In genomic region chr20:44456611-44457010, GRCh38 we compare ENCODE assay signal across 30 cellular contexts.
"Had no signal": no experiment of that assay in that cellular context is flagged by ENCODE, and none has a peak within 500 bp of the region (broad histone marks: within the 10 kb centered on the region; RNA-seq: fewer than 3 reads in every experiment).

No MANE protein-coding gene starts in this region.

- H3K36me3 Mint-ChIP-seq: activated naive CD4-positive, alpha-beta T cell treated with anti-CD3 and anti-CD28 coated beads, Interleukin-2, amount 50 U/mL, for 24 hours; activated naive CD8-positive, alpha-beta T cell treated with anti-CD3 and anti-CD28 coated beads for 36 hours; WTC11 had no signal

- H3K36me3 ChIP-seq: adrenal gland, esophagus squamous epithelium, gastroesophageal sphincter had no signal

- H3K4me3 ChIP-seq: adrenal gland, body of pancreas, esophagus squamous epithelium, gastroesophageal sphincter had no signal

- H3K9me3 ChIP-seq: adrenal gland, body of pancreas, esophagus squamous epithelium, gastroesophageal sphincter had no signal

- H3K27me3 ChIP-seq: adrenal gland, body of pancreas, esophagus squamous epithelium had no signal

- H3K4me1 ChIP-seq: adrenal gland, esophagus squamous epithelium, gastroesophageal sphincter had no signal

- H3K4me1 Mint-ChIP-seq: activated CD4-positive, alpha-beta memory T cell treated with anti-CD3 and anti-CD28 coated beads, Interleukin-2, amount 10 ng/mL, durations not matched to agents 7 days and 5 days; activated CD4-positive, alpha-beta T cell treated with anti-CD3 and anti-CD28 coated beads, Interleukin-2, amount 10 ng/mL, durations not matched to agents 7 days and 5 days; activated naive CD4-positive, alpha-beta T cell treated with anti-CD3 and anti-CD28 coated beads, Interleukin-2, amount 50 U/mL, for 24 hours; activated naive CD8-positive, alpha-beta T cell treated with anti-CD3 and anti-CD28 coated beads for 36 hours; activated naive CD8-positive, alpha-beta T cell treated with anti-CD3 and anti-CD28 coated beads, Interleukin-2, amount 50 U/mL, for 24 hours had no signal

- FAIRE-seq: colon, endometrium, endothelial cell of umbilical vein had no signal

- H3K9me3 Mint-ChIP-seq: activated CD4-positive, alpha-beta memory T cell treated with anti-CD3 and anti-CD28 coated beads, Interleukin-2, amount 10 ng/mL, durations not matched to agents 7 days and 5 days; activated CD4-positive, alpha-beta T cell treated with anti-CD3 and anti-CD28 coated beads, Interleukin-2, amount 10 ng/mL, durations not matched to agents 7 days and 5 days; activated naive CD4-positive, alpha-beta T cell treated with anti-CD3 and anti-CD28 coated beads for 36 hours; activated naive CD4-positive, alpha-beta T cell treated with anti-CD3 and anti-CD28 coated beads, Interleukin-2, amount 50 U/mL, for 24 hours; activated naive CD8-positive, alpha-beta T cell treated with anti-CD3 and anti-CD28 coated beads for 36 hours; activated naive CD8-positive, alpha-beta T cell treated with anti-CD3 and anti-CD28 coated beads, Interleukin-2, amount 50 U/mL, for 24 hours; activated T-cell treated with anti-CD3 and anti-CD28 coated beads, Interleukin-2, amount 50 U/mL, for 24 hours; activated T-helper 2 cell treated with anti-CD3 and anti-CD28 coated beads, Interferon-gamma antibody, Interleukin-2, Interleukin-4, amounts not matched to agents 10 μg/mL and 5 μg/mL and 100 μg/mL, durations not matched to agents 14 hours and 24 hours and 36 hours; WTC11 had no signal

- H3K27me3 Mint-ChIP-seq: activated CD4-positive, alpha-beta T cell treated with anti-CD3 and anti-CD28 coated beads, Interleukin-2, amount 10 ng/mL, durations not matched to agents 7 days and 5 days; activated naive CD4-positive, alpha-beta T cell treated with anti-CD3 and anti-CD28 coated beads, Interleukin-2, amount 50 U/mL, for 24 hours; activated naive CD8-positive, alpha-beta T cell treated with anti-CD3 and anti-CD28 coated beads for 36 hours; activated naive CD8-positive, alpha-beta T cell treated with anti-CD3 and anti-CD28 coated beads, Interleukin-2, amount 50 U/mL, for 24 hours had no signal

- ATAC-seq: activated naive CD8-positive, alpha-beta T cell treated with anti-CD3 and anti-CD28 coated beads, Interleukin-2, amount 50 U/mL, for 24 hours; body of pancreas; gastroesophageal sphincter had no signal

- H3K27ac ChIP-seq: adrenal gland, body of pancreas, epithelial cell of prostate, esophagus squamous epithelium, gastroesophageal sphincter had no signal

- H3K4me3 Mint-ChIP-seq: activated CD4-positive, alpha-beta memory T cell treated with anti-CD3 and anti-CD28 coated beads, Interleukin-2, amount 10 ng/mL, durations not matched to agents 7 days and 5 days; activated CD4-positive, alpha-beta T cell treated with anti-CD3 and anti-CD28 coated beads, Interleukin-2, amount 10 ng/mL, durations not matched to agents 7 days and 5 days; activated naive CD4-positive, alpha-beta T cell treated with anti-CD3 and anti-CD28 coated beads for 36 hours; activated naive CD4-positive, alpha-beta T cell treated with anti-CD3 and anti-CD28 coated beads, Interleukin-2, amount 50 U/mL, for 24 hours; activated naive CD8-positive, alpha-beta T cell treated with anti-CD3 and anti-CD28 coated beads for 36 hours; activated naive CD8-positive, alpha-beta T cell treated with anti-CD3 and anti-CD28 coated beads, Interleukin-2, amount 50 U/mL, for 24 hours; activated T-cell treated with anti-CD3 and anti-CD28 coated beads, Interleukin-2, amount 50 U/mL, for 24 hours; WTC11 had no signal

- DNase-seq: activated CD4-positive, alpha-beta memory T cell treated with anti-CD3 and anti-CD28 coated beads, Interleukin-2, amount 10 ng/mL, durations not matched to agents 7 days and 5 days; activated CD4-positive, alpha-beta T cell treated with anti-CD3 and anti-CD28 coated beads for 1 hour; activated CD4-positive, alpha-beta T cell treated with anti-CD3 and anti-CD28 coated beads for 4 hours; activated CD4-positive, alpha-beta T cell treated with anti-CD3 and anti-CD28 coated beads, Interleukin-2, amount 10 ng/mL, durations not matched to agents 7 days and 5 days; activated CD4-positive, alpha-beta T cell treated with anti-CD3 and anti-CD28 coated beads, Interleukin-2, amount 50 U/mL, for 4 hours; activated CD8-positive, alpha-beta memory T cell treated with anti-CD3 and anti-CD28 coated beads, Interleukin-2, amount 50 U/mL, for 48 hours; activated effector memory CD4-positive, alpha-beta T cell treated with anti-CD3 and anti-CD28 coated beads, Interleukin-2, amount 50 U/mL, for 16 hours; activated naive CD4-positive, alpha-beta T cell treated with anti-CD3 and anti-CD28 coated beads for 36 hours; activated naive CD8-positive, alpha-beta T cell treated with anti-CD3 and anti-CD28 coated beads for 36 hours; activated naive CD8-positive, alpha-beta T cell treated with anti-CD3 and anti-CD28 coated beads, Interleukin-2, amount 50 U/mL, for 24 hours; activated T-cell treated with anti-CD3 and anti-CD28 coated beads for 4 hours; activated T-cell treated with anti-CD3 and anti-CD28 coated beads, Interleukin-2, amount 50 U/mL, for 24 hours; amygdala; body of pancreas; caudate nucleus; cortex of kidney; dermis blood vessel endothelial cell; effector CD8-positive, alpha-beta T cell; esophagus squamous epithelium; foreskin melanocyte; T-helper 2 cell had no signal
